Comparison of ENCODE assay signal across 29 cellular contexts in genomic region chr7:34471844-34472243, GRCh38.
"Had no signal": no experiment of that assay in that cellular context is flagged by ENCODE, and none has a peak within 500 bp of the region (broad histone marks: within the 10 kb centered on the region; RNA-seq: fewer than 3 reads in every experiment).

No MANE protein-coding gene starts in this region.

- H3K4me3 ChIP-seq: adrenal gland, body of pancreas, esophagus squamous epithelium, heart left ventricle had no signal

- H3K27ac ChIP-seq: adrenal gland, body of pancreas, epithelial cell of prostate, esophagus squamous epithelium, heart left ventricle had no signal

- H3K27me3 Mint-ChIP-seq: activated CD4-positive, alpha-beta memory T cell treated with anti-CD3 and anti-CD28 coated beads for 36 hours; activated CD8-positive, alpha-beta memory T cell treated with anti-CD3 and anti-CD28 coated beads, Interleukin-2, amount 10 ng/mL, durations not matched to agents 7 days and 5 days; activated naive CD4-positive, alpha-beta T cell treated with anti-CD3 and anti-CD28 coated beads, Interleukin-2, amount 50 U/mL, for 24 hours; activated naive CD8-positive, alpha-beta T cell treated with anti-CD3 and anti-CD28 coated beads for 36 hours; activated naive CD8-positive, alpha-beta T cell treated with anti-CD3 and anti-CD28 coated beads, Interleukin-2, amount 50 U/mL, for 24 hours; effector memory CD8-positive, alpha-beta T cell had no signal

- H3K4me1 ChIP-seq: adrenal gland, body of pancreas, esophagus squamous epithelium, heart left ventricle had no signal

- H3K27me3 ChIP-seq: adrenal gland, body of pancreas, esophagus squamous epithelium, heart left ventricle had no signal

- H3K4me3 Mint-ChIP-seq: activated CD4-positive, alpha-beta memory T cell treated with anti-CD3 and anti-CD28 coated beads for 36 hours; activated CD8-positive, alpha-beta memory T cell treated with anti-CD3 and anti-CD28 coated beads, Interleukin-2, amount 10 ng/mL, durations not matched to agents 7 days and 5 days; activated CD8-positive, alpha-beta T cell treated with anti-CD3 and anti-CD28 coated beads, Interleukin-2, amount 10 ng/mL, durations not matched to agents 7 days and 5 days; activated naive CD4-positive, alpha-beta T cell treated with anti-CD3 and anti-CD28 coated beads for 36 hours; activated naive CD4-positive, alpha-beta T cell treated with anti-CD3 and anti-CD28 coated beads, Interleukin-2, amount 50 U/mL, for 24 hours; activated naive CD8-positive, alpha-beta T cell treated with anti-CD3 and anti-CD28 coated beads for 36 hours; activated naive CD8-positive, alpha-beta T cell treated with anti-CD3 and anti-CD28 coated beads, Interleukin-2, amount 50 U/mL, for 24 hours; activated T-helper 1 cell treated with anti-CD3 and anti-CD28 coated beads, Interleukin-12 subunit alpha, Interleukin-12 subunit beta, Interleukin-2, Interleukin-4 antibody, amounts not matched to agents 30 ng/mL and 10 ng/mL and 1 ng/mL, durations not matched to agents 14 hours and 24 hours and 36 hours; effector memory CD8-positive, alpha-beta T cell had no signal

- ATAC-seq: activated CD8-positive, alpha-beta memory T cell treated with anti-CD3 and anti-CD28 coated beads, Interleukin-2, amount 10 ng/mL, durations not matched to agents 7 days and 5 days; activated CD8-positive, alpha-beta T cell treated with anti-CD3 and anti-CD28 coated beads, Interleukin-2, amount 10 ng/mL, durations not matched to agents 7 days and 5 days; activated naive CD8-positive, alpha-beta T cell treated with anti-CD3 and anti-CD28 coated beads, Interleukin-2, amount 50 U/mL, for 24 hours; body of pancreas; effector memory CD8-positive, alpha-beta T cell; heart left ventricle had no signal

- H3K27ac Mint-ChIP-seq: activated CD4-positive, alpha-beta memory T cell treated with anti-CD3 and anti-CD28 coated beads for 36 hours; activated CD8-positive, alpha-beta memory T cell treated with anti-CD3 and anti-CD28 coated beads, Interleukin-2, amount 10 ng/mL, durations not matched to agents 7 days and 5 days; activated CD8-positive, alpha-beta T cell treated with anti-CD3 and anti-CD28 coated beads, Interleukin-2, amount 10 ng/mL, durations not matched to agents 7 days and 5 days; activated naive CD4-positive, alpha-beta T cell treated with anti-CD3 and anti-CD28 coated beads for 36 hours; activated naive CD4-positive, alpha-beta T cell treated with anti-CD3 and anti-CD28 coated beads, Interleukin-2, amount 50 U/mL, for 24 hours; activated naive CD8-positive, alpha-beta T cell treated with anti-CD3 and anti-CD28 coated beads for 36 hours; activated naive CD8-positive, alpha-beta T cell treated with anti-CD3 and anti-CD28 coated beads, Interleukin-2, amount 50 U/mL, for 24 hours; activated T-helper 1 cell treated with anti-CD3 and anti-CD28 coated beads, Interleukin-12 subunit alpha, Interleukin-12 subunit beta, Interleukin-2, Interleukin-4 antibody, amounts not matched to agents 30 ng/mL and 10 ng/mL and 1 ng/mL, durations not matched to agents 14 hours and 24 hours and 36 hours; activated T-helper 2 cell treated with anti-CD3 and anti-CD28 coated beads, Interferon-gamma antibody, Interleukin-2, Interleukin-4, amounts not matched to agents 10 μg/mL and 5 μg/mL and 100 μg/mL, durations not matched to agents 14 hours and 24 hours and 36 hours; effector memory CD8-positive, alpha-beta T cell had no signal

- H3K36me3 ChIP-seq: adrenal gland, esophagus squamous epithelium, heart left ventricle had no signal

- H3K36me3 Mint-ChIP-seq: activated CD4-positive, alpha-beta memory T cell treated with anti-CD3 and anti-CD28 coated beads for 36 hours; activated CD8-positive, alpha-beta memory T cell treated with anti-CD3 and anti-CD28 coated beads, Interleukin-2, amount 10 ng/mL, durations not matched to agents 7 days and 5 days; activated naive CD4-positive, alpha-beta T cell treated with anti-CD3 and anti-CD28 coated beads, Interleukin-2, amount 50 U/mL, for 24 hours; activated naive CD8-positive, alpha-beta T cell treated with anti-CD3 and anti-CD28 coated beads for 36 hours had no signal

- DNase-seq: activated CD4-positive, alpha-beta memory T cell treated with anti-CD3 and anti-CD28 coated beads for 36 hours; activated CD4-positive, alpha-beta T cell treated with anti-CD3 and anti-CD28 coated beads for 1 hour; activated CD4-positive, alpha-beta T cell treated with anti-CD3 and anti-CD28 coated beads for 4 hours; activated CD8-positive, alpha-beta memory T cell treated with anti-CD3 and anti-CD28 coated beads, Interleukin-2, amount 10 ng/mL, durations not matched to agents 7 days and 5 days; activated CD8-positive, alpha-beta memory T cell treated with anti-CD3 and anti-CD28 coated beads, Interleukin-2, amount 50 U/mL, for 4 hours; activated CD8-positive, alpha-beta T cell treated with anti-CD3 and anti-CD28 coated beads, Interleukin-2, amount 10 ng/mL, durations not matched to agents 7 days and 5 days; activated effector memory CD4-positive, alpha-beta T cell treated with anti-CD3 and anti-CD28 coated beads, Interleukin-2, amount 50 U/mL, for 16 hours; activated naive CD4-positive, alpha-beta T cell treated with anti-CD3 and anti-CD28 coated beads for 36 hours; activated naive CD8-positive, alpha-beta T cell treated with anti-CD3 and anti-CD28 coated beads for 36 hours; activated naive CD8-positive, alpha-beta T cell treated with anti-CD3 and anti-CD28 coated beads, Interleukin-2, amount 50 U/mL, for 24 hours; activated T-cell treated with anti-CD3 and anti-CD28 coated beads, Interleukin-2, amount 50 U/mL, for 1 hour; activated T-cell treated with anti-CD3 and anti-CD28 coated beads, Interleukin-2, amount 50 U/mL, for 48 hours; adrenal gland; amygdala; aorta; body of pancreas; caudate nucleus; cortex of kidney; dermis blood vessel endothelial cell; effector CD4-positive, alpha-beta T cell; effector memory CD8-positive, alpha-beta T cell; esophagus squamous epithelium; glutamatergic neuron; heart left ventricle; T-helper 2 cell had no signal

- H3K4me1 Mint-ChIP-seq: activated CD8-positive, alpha-beta memory T cell treated with anti-CD3 and anti-CD28 coated beads, Interleukin-2, amount 10 ng/mL, durations not matched to agents 7 days and 5 days; activated naive CD4-positive, alpha-beta T cell treated with anti-CD3 and anti-CD28 coated beads, Interleukin-2, amount 50 U/mL, for 24 hours; activated naive CD8-positive, alpha-beta T cell treated with anti-CD3 and anti-CD28 coated beads for 36 hours; activated naive CD8-positive, alpha-beta T cell treated with anti-CD3 and anti-CD28 coated beads, Interleukin-2, amount 50 U/mL, for 24 hours had no signal
